Comparison of ENCODE assay signal across 8 cellular contexts in the genomic region with DNA sequence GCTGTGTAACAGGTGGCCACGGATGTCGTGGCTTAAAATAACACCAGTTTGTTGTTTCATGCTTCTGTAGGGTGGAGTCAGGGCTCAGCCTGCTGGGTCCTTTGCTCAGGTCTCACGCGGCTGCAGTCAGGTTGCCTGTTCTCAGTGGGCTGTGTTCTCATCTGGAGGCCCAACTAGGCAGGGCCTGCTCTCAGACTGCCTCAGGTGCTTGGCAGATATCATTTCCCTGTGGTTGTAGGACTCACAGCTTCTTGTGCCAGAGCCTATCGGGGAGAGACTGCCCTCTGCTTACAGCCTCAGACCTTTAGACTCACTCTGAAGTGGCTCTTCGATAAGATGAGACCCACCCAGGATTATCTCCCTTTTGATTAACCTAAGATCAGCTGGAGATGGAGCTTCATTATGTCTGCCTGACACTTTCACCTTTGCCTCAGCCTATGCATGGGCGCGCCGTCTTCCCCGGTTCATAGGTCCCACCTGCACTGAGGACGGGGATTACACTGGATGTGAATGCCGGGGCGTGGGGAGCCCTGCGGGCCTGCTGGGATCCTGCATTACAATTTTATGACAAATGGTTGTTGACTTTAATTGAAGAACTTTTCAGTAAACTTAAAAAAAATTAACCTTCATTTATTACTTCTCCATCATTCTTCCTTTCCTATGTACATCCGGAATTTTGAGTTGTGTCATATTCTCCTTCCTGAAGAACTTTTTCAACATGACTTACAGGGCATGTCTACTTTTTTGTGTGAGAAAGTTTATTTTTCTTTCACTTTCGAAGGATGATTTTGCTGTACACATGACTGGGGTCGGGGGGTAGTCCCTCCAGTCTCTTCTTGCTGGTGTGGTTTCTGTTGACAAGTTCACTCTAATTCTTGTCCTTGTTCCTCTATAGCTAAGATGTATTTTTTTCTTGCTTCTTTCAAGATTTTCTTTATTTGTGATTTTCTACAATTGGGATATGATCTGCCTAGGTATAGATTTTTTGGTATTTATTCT.
DNase-seq lines count a peak whose midpoint lies in the region; ATAC-seq and TF ChIP-seq lines count a peak whose summit lies in the region.

No MANE protein-coding gene starts in this region.

- peak; percentile 66 for ATAC-seq in GM21390 (IDR thresholded peaks at IDR 0.05; ENCODE audit: unreplicated experiment)
- peak; percentile 43 for ATAC-seq in HG03571 (IDR thresholded peaks at IDR 0.05; ENCODE audit: unreplicated experiment)

- no peak overlapping the region for H3K4me3 ChIP-seq in GM12865 (ENCODE audit: low read depth, low read length)

- DNase-seq in GM12865 (ENCODE audit: low read depth) (peak; percentile 76), germinal center (ENCODE audit: low spot score) (peak; percentile 74), DMS79 (lab: John Stamatoyannopoulos, UW) (no peak), NCI-H1417 (lab: John Stamatoyannopoulos, UW) (no peak), NCI-H146 treated with DMSO at 0.1 percent for 48 hours (lab: John Stamatoyannopoulos, UW; ENCODE audit: unreplicated experiment) (no peak)
- DNase-seq in stimulated activated CD8-positive, alpha-beta memory T cell treated with anti-CD3 and anti-CD28 coated beads, Interleukin-4, amount 100 ng/mL, for 48 hours: no peak

- TF ChIP-seq CTCF in GM12865 (IDR thresholded peaks at IDR 0.05; ENCODE audit: insufficient read depth, low read depth, low read length, missing control alignments): no peak

Comparison
In these comparisons a context has a peak if more than half of its experiments do, and no peak if none do; other contexts are left out.
1. DNase-seq: peak in GM12865 (single experiment) and germinal center (single experiment); none in stimulated activated CD8-positive, alpha-beta memory T cell treated with anti-CD3 and anti-CD28 coated beads, Interleukin-4, amount 100 ng/mL, for 48 hours (single experiment), DMS79 (single experiment), NCI-H1417 (0 of 3) and NCI-H146 treated with DMSO at 0.1 percent for 48 hours (single experiment).